ENCODE assay signal across 1 cellular context in the genomic region with DNA sequence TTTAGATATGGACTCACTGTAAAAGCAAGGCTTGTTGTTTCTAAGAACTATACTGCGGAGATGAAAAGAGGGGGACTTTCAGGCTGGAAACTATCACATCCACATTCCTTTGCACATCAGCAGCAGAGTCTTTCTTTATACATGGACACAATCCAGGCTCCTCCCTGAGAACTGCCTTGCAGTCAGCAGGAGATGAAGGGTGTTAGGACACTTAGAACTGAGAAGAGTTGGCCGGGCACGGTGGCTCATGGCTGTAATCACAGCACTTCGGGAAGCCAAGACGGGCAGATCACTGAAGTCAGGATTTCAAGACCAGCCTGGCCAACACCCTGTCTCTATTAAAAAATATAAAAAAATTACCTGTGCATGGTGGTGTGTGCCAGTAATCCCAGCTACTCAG.
TF ChIP-seq lines count a peak whose summit lies in the region.

No MANE protein-coding gene starts in this region.

TF ChIP-seq in GM23338, 12 proteins besides CTCF, POLR2A, EP300 and RAD21:
- TF ChIP-seq ZNF331 (CRISPR knock-in tag; IDR thresholded peaks at IDR 0.05; ENCODE audit: low read depth), result no peak
- TF ChIP-seq, protein P1, sequence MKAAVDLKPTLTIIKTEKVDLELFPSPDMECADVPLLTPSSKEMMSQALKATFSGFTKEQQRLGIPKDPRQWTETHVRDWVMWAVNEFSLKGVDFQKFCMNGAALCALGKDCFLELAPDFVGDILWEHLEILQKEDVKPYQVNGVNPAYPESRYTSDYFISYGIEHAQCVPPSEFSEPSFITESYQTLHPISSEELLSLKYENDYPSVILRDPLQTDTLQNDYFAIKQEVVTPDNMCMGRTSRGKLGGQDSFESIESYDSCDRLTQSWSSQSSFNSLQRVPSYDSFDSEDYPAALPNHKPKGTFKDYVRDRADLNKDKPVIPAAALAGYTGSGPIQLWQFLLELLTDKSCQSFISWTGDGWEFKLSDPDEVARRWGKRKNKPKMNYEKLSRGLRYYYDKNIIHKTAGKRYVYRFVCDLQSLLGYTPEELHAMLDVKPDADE (IDR thresholded peaks at IDR 0.05), result no peak
- TF ChIP-seq, protein P2, sequence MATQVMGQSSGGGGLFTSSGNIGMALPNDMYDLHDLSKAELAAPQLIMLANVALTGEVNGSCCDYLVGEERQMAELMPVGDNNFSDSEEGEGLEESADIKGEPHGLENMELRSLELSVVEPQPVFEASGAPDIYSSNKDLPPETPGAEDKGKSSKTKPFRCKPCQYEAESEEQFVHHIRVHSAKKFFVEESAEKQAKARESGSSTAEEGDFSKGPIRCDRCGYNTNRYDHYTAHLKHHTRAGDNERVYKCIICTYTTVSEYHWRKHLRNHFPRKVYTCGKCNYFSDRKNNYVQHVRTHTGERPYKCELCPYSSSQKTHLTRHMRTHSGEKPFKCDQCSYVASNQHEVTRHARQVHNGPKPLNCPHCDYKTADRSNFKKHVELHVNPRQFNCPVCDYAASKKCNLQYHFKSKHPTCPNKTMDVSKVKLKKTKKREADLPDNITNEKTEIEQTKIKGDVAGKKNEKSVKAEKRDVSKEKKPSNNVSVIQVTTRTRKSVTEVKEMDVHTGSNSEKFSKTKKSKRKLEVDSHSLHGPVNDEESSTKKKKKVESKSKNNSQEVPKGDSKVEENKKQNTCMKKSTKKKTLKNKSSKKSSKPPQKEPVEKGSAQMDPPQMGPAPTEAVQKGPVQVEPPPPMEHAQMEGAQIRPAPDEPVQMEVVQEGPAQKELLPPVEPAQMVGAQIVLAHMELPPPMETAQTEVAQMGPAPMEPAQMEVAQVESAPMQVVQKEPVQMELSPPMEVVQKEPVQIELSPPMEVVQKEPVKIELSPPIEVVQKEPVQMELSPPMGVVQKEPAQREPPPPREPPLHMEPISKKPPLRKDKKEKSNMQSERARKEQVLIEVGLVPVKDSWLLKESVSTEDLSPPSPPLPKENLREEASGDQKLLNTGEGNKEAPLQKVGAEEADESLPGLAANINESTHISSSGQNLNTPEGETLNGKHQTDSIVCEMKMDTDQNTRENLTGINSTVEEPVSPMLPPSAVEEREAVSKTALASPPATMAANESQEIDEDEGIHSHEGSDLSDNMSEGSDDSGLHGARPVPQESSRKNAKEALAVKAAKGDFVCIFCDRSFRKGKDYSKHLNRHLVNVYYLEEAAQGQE (IDR thresholded peaks at IDR 0.05; ENCODE audit: unreplicated experiment), result no peak
